ENCODE assay signal across 8 cellular contexts in genomic region chr10:484441-484924, GRCh38.
A peak's percentile ranks its signal among the peaks of the same experiment; 100 is the strongest.
DNase-seq lines count a peak whose midpoint lies in the region; ATAC-seq and TF ChIP-seq lines count a peak whose summit lies in the region.

No MANE protein-coding gene starts in this region.

- POLR2A ChIA-PET in HEK293 (lab: Yijun Ruan, JAX): no interaction called here

- H3K36me3 ChIP-seq in BLaER1 treated with 17β-estradiol and CSF1 and Interleukin-3, amounts not matched to agents 10 nM and 100 nM: peaks cover 0 to 18% (median 0%) of the 10 kb centered on the region in 11 experiments; a peak in 4 of 22 replicates
- H3K36me3 ChIP-seq in HEK293 (ENCODE audit: control insufficient read depth in 2 of 2, insufficient read depth in 1 of 2, low read length in 2 of 2): no peaks in the 10 kb centered on the region
- H3K36me3 ChIP-seq in SK-N-MC (ENCODE audit: insufficient read depth, low read length): no peaks in the 10 kb centered on the region

- no peak for ATAC-seq in GM18502 (IDR thresholded peaks at IDR 0.05; ENCODE audit: poor library complexity, unreplicated experiment)

- H3K27ac ChIP-seq in BLaER1 treated with 17β-estradiol and CSF1 and Interleukin-3, amounts not matched to agents 10 nM and 100 nM: peak overlapping the region; percentile 40 to 76 (median 70); a peak in 21 of 22 replicates
- H3K27ac ChIP-seq in HEK293 (ENCODE audit: extremely low read depth, low read depth, low read length): no peak overlapping the region
- H3K27ac ChIP-seq in SK-N-MC: no peak overlapping the region
- peak overlapping the region in 1 of 2 donors; percentile 75 for H3K27ac ChIP-seq in coronary artery

- peak overlapping the region; percentile 71 to 91 (median 84) for H3K4me2 ChIP-seq in BLaER1 treated with 17β-estradiol and CSF1 and Interleukin-3, amounts not matched to agents 10 nM and 100 nM

- no peaks in the 10 kb centered on the region for H3K9me3 ChIP-seq in BLaER1 treated with 17β-estradiol and CSF1 and Interleukin-3, amounts not matched to agents 10 nM and 100 nM (replicated peaks in 1 of 11)
- H3K9me3 ChIP-seq in HEK293 (ENCODE audit: control insufficient read depth, insufficient read depth, low read depth, low read length) (no peaks in the 10 kb centered on the region), SK-N-MC (ENCODE audit: low read depth, low read length) (no peaks in the 10 kb centered on the region)

- H3K27me3 ChIP-seq in BLaER1 treated with 17β-estradiol and CSF1 and Interleukin-3, amounts not matched to agents 10 nM and 100 nM: peaks cover 0 to 13% (median 9%) of the 10 kb centered on the region in 11 experiments; a peak in 12 of 22 replicates

- peak overlapping the region; percentile 64 to 82 (median 78) for H3K9ac ChIP-seq in BLaER1 treated with 17β-estradiol and CSF1 and Interleukin-3, amounts not matched to agents 10 nM and 100 nM
- no peak overlapping the region for H3K9ac ChIP-seq in SK-N-MC (ENCODE audit: insufficient read length)

- H3K4me1 ChIP-seq in BLaER1 treated with 17β-estradiol and CSF1 and Interleukin-3, amounts not matched to agents 10 nM and 100 nM: peaks cover 7 to 58% (median 32%) of the 10 kb centered on the region in 10 experiments; a peak in 18 of 20 replicates
- no peaks in the 10 kb centered on the region for H3K4me1 ChIP-seq in HEK293 (ENCODE audit: control insufficient read depth, insufficient read depth, low read length)

- DNase-seq in SK-N-MC (ENCODE audit: low read depth, low spot score) (peak; percentile 52), coronary artery (ENCODE audit: low spot score) (peak; percentile 70), midbrain (lab: John Stamatoyannopoulos, UW) (peak; percentile 20), HuH-7 (ENCODE audit: low spot score) (no peak), NCI-H82 treated with DMSO at 0.1 percent for 48 hours (lab: John Stamatoyannopoulos, UW; ENCODE audit: unreplicated experiment) (no peak)

- CTCF ChIA-PET in HEK293 (lab: Yijun Ruan, JAX): no interaction called here

- no peak for TF ChIP-seq CTCF in HEK293 (tag by site-specific recombination; IDR thresholded peaks at IDR 0.05)
- TF ChIP-seq CTCF in coronary artery (IDR thresholded peaks at IDR 0.05): no peak

- peaks cover 0 to 77% (median 0%) of the 10 kb centered on the region in 11 experiments; a peak in 8 of 22 replicates for H4K20me1 ChIP-seq in BLaER1 treated with 17β-estradiol and CSF1 and Interleukin-3, amounts not matched to agents 10 nM and 100 nM

- H3K4me3 ChIP-seq in BLaER1 treated with 17β-estradiol and CSF1 and Interleukin-3, amounts not matched to agents 10 nM and 100 nM: peak overlapping the region; percentile 45 to 72 (median 61)
- no peak overlapping the region for H3K4me3 ChIP-seq in HEK293 (ENCODE audit: low read depth, low read length)
- H3K4me3 ChIP-seq in SK-N-MC: peak overlapping the region; percentile 73
- peak overlapping the region; percentile 53 for H3K4me3 ChIP-seq in coronary artery

TF ChIP-seq in HEK293, 187 proteins besides CTCF, POLR2A, EP300 and RAD21 (continues in another document):
- no peak for TF ChIP-seq ELK4 (IDR thresholded peaks at IDR 0.05; ENCODE audit: borderline replicate concordance, low read depth, low read length)
- TF ChIP-seq GLIS2 (tag by site-specific recombination; IDR thresholded peaks at IDR 0.05): no peak
- TF ChIP-seq ZBTB17 (tag by site-specific recombination; IDR thresholded peaks at IDR 0.05): peak; percentile 92
- TF ChIP-seq, protein P1, sequence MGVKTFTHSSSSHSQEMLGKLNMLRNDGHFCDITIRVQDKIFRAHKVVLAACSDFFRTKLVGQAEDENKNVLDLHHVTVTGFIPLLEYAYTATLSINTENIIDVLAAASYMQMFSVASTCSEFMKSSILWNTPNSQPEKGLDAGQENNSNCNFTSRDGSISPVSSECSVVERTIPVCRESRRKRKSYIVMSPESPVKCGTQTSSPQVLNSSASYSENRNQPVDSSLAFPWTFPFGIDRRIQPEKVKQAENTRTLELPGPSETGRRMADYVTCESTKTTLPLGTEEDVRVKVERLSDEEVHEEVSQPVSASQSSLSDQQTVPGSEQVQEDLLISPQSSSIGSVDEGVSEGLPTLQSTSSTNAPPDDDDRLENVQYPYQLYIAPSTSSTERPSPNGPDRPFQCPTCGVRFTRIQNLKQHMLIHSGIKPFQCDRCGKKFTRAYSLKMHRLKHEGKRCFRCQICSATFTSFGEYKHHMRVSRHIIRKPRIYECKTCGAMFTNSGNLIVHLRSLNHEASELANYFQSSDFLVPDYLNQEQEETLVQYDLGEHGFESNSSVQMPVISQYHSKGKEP (tag by site-specific recombination; IDR thresholded peaks at IDR 0.05): no peak
- no peak for TF ChIP-seq ZNF707 (tag by site-specific recombination; IDR thresholded peaks at IDR 0.05)
- no peak for TF ChIP-seq ZFHX2 (tag by site-specific recombination; conservative IDR thresholded peaks at IDR 0.05)
- no peak for TF ChIP-seq ZNF184 (tag by site-specific recombination; IDR thresholded peaks at IDR 0.05)
- TF ChIP-seq ZNF248 (tag by site-specific recombination; IDR thresholded peaks at IDR 0.05): no peak
- TF ChIP-seq ZFP41 (tag by site-specific recombination; IDR thresholded peaks at IDR 0.05; ENCODE audit: borderline replicate concordance): no peak
- no peak for TF ChIP-seq ZNF548 (tag by site-specific recombination; IDR thresholded peaks at IDR 0.05)
- no peak for TF ChIP-seq ZNF555 (tag by site-specific recombination; conservative IDR thresholded peaks at IDR 0.05)
- TF ChIP-seq, protein P2, sequence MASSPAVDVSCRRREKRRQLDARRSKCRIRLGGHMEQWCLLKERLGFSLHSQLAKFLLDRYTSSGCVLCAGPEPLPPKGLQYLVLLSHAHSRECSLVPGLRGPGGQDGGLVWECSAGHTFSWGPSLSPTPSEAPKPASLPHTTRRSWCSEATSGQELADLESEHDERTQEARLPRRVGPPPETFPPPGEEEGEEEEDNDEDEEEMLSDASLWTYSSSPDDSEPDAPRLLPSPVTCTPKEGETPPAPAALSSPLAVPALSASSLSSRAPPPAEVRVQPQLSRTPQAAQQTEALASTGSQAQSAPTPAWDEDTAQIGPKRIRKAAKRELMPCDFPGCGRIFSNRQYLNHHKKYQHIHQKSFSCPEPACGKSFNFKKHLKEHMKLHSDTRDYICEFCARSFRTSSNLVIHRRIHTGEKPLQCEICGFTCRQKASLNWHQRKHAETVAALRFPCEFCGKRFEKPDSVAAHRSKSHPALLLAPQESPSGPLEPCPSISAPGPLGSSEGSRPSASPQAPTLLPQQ (tag by site-specific recombination; IDR thresholded peaks at IDR 0.05): no peak
- no peak for TF ChIP-seq KLF8 (tag by site-specific recombination; IDR thresholded peaks at IDR 0.05)
- TF ChIP-seq BCL11A (tag by site-specific recombination; IDR thresholded peaks at IDR 0.05; ENCODE audit: low read depth): no peak
- no peak for TF ChIP-seq ZSCAN5A (tag by site-specific recombination; IDR thresholded peaks at IDR 0.05)
- no peak for TF ChIP-seq ZNF324 (tag by site-specific recombination; IDR thresholded peaks at IDR 0.05)
- no peak for TF ChIP-seq ZNF302 (tag by site-specific recombination; IDR thresholded peaks at IDR 0.05; ENCODE audit: low read depth)
- TF ChIP-seq GLI4 (tag by site-specific recombination; IDR thresholded peaks at IDR 0.05): no peak
- TF ChIP-seq ZBTB8A (tag by site-specific recombination; IDR thresholded peaks at IDR 0.05): 0 out of 2 replicates have a peak, but pooled peaks have one; percentile 13
- no peak for TF ChIP-seq ZBTB49 (tag by site-specific recombination; IDR thresholded peaks at IDR 0.05; ENCODE audit: low read depth)

Comparison
In these comparisons a context has a peak if more than half of its experiments do, and no peak if none do; other contexts are left out.
1. H3K27ac ChIP-seq: peak in BLaER1 treated with 17β-estradiol and CSF1 and Interleukin-3, amounts not matched to agents 10 nM and 100 nM (11 of 11); none in HEK293 (single experiment) and SK-N-MC (single experiment).
2. DNase-seq: peak in SK-N-MC (single experiment), coronary artery (single experiment) and midbrain (single experiment); none in HuH-7 (single experiment) and NCI-H82 treated with DMSO at 0.1 percent for 48 hours (single experiment).